ENCODE assay signal across 10 cellular contexts in the genomic region with DNA sequence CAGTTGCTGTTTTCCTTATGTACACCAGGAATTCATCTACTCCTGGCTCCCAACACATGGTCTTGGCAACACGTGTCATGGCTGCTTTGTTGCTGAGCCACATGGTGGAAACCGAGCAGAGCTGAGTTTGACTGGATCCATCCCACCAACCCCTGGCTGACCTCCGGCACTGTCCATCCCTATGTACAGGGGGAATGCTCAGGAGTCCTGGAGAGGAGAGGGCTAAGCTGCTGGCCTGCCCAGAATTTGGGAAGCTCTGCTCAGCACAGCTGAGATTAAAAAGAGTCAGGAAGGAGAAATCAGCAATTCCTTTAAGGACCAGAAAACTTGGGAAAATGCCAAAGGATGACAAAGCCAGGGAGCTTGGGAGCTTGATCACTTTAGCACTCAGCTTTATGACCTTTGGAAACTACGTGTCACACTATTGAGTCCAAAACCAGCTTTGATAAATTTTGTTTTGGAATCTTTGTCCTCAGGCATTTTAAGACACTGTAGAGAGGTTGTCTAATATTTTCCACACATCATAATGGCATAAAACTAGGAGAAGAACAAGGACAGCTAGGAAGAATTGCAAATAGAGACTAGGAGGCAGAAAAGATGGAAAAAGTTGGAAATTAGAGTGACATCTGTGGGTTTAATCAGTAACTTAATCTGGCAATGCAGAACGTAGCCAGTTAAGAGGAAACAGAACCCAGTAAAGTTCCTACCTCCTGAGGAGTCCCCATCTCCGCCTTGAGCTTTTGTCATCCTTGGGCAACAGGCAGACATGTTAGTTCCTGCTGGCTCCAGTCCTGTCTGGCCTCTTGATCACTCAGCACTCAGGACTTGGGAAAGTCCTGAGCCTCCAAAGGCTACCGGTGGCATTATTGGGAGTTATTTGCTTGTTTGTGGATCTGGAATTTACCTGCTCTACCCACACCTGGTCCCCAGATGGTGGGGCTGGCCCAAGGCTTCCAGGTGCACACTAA.
DNase-seq lines count a peak whose midpoint lies in the region; ATAC-seq and TF ChIP-seq lines count a peak whose summit lies in the region.
"Had no signal": no experiment of that assay in that cellular context is flagged by ENCODE, and none has a peak within 500 bp of the region (broad histone marks: within the 10 kb centered on the region; RNA-seq: fewer than 3 reads in every experiment).

No MANE protein-coding gene starts in this region.

- no peaks in the 10 kb centered on the region for H3K27me3 Mint-ChIP-seq in activated T-helper 17 cell treated with anti-CD3 and anti-CD28 coated beads, Interleukin-2, amount 50 U/mL, for 72 hours

- H3K36me3 Mint-ChIP-seq in activated T-helper 17 cell treated with anti-CD3 and anti-CD28 coated beads, Interleukin-2, amount 50 U/mL, for 72 hours (ENCODE audit: low read depth): no peaks in the 10 kb centered on the region

- peak; percentile 11 for DNase-seq in NCI-H82 (lab: John Stamatoyannopoulos, UW)
- DNase-seq in NCI-H82 treated with DMSO at 0.1 percent for 48 hours (lab: John Stamatoyannopoulos, UW; ENCODE audit: unreplicated experiment): no peak
- peak; percentile 78 to 81 for DNase-seq in cardiac fibroblast (ENCODE audit: low read depth in 2 of 2)
- peak; percentile 67 to 90 for DNase-seq in lower leg skin (ENCODE audit: low spot score in 2 of 2)
- DNase-seq in ureter (ENCODE audit: low spot score): peak; percentile 72
- no peak for DNase-seq in NCI-H2081 treated with DMSO at 0.1 percent for 48 hours (lab: John Stamatoyannopoulos, UW)
- DNase-seq: activated T-cell treated with anti-CD3 and anti-CD28 coated beads, Interleukin-2, amount 50 U/mL, for 4 hours; NCI-H1417 treated with DMSO at 0.1 percent for 48 hours had no signal

- no peak overlapping the region for H3K4me3 ChIP-seq in cardiac fibroblast (replicated peaks in 1 of 2; ENCODE audit: low read depth in 2 of 2, low read length in 2 of 2)
- no peak overlapping the region for H3K4me3 ChIP-seq in lower leg skin (ENCODE audit: low read depth, poor library complexity, severe bottlenecking)

- WGBS in lower leg skin, 2 donors: 22 to 28% methylated on average over 7 of the region's 7 CpGs

- H3K27ac Mint-ChIP-seq in activated T-helper 17 cell treated with anti-CD3 and anti-CD28 coated beads, Interleukin-2, amount 50 U/mL, for 72 hours: no peak overlapping the region

- no peak for TF ChIP-seq POLR2A in lower leg skin (IDR thresholded peaks at IDR 0.05)

- H3K4me1 Mint-ChIP-seq in activated T-helper 17 cell treated with anti-CD3 and anti-CD28 coated beads, Interleukin-2, amount 50 U/mL, for 72 hours: peaks cover 5% of the 10 kb centered on the region

- peaks cover 3% of the 10 kb centered on the region for H3K9me3 Mint-ChIP-seq in activated T-helper 17 cell treated with anti-CD3 and anti-CD28 coated beads, Interleukin-2, amount 50 U/mL, for 72 hours
- H3K9me3 Mint-ChIP-seq: activated T-cell treated with anti-CD3 and anti-CD28 coated beads, Interleukin-2, amount 50 U/mL, for 4 hours had no signal

- intact Hi-C loops in lower leg skin (cut with DNase I; ENCODE audit: low total_unique reads): no loop called here

- no peak for ATAC-seq in GM21528 (IDR thresholded peaks at IDR 0.05; ENCODE audit: low FRiP score, unreplicated experiment)
- ATAC-seq in activated T-helper 17 cell treated with anti-CD3 and anti-CD28 coated beads, Interleukin-2, amount 50 U/mL, for 72 hours (replicated peaks): no peak
- ATAC-seq: activated T-cell treated with anti-CD3 and anti-CD28 coated beads, Interleukin-2, amount 50 U/mL, for 4 hours had no signal

- no peak for TF ChIP-seq CTCF in cardiac fibroblast (IDR thresholded peaks at IDR 0.05; ENCODE audit: low read depth, low read length)
- no peak for TF ChIP-seq CTCF in lower leg skin (IDR thresholded peaks at IDR 0.05)

- no peak overlapping the region for H3K4me3 Mint-ChIP-seq in activated T-helper 17 cell treated with anti-CD3 and anti-CD28 coated beads, Interleukin-2, amount 50 U/mL, for 72 hours
- H3K4me3 Mint-ChIP-seq: activated T-cell treated with anti-CD3 and anti-CD28 coated beads, Interleukin-2, amount 50 U/mL, for 4 hours had no signal

Comparison
In these comparisons a context has a peak if more than half of its experiments do, and no peak if none do; other contexts are left out.
1. DNase-seq: peak in NCI-H82 (single experiment), cardiac fibroblast (2 of 2), lower leg skin (2 of 2) and ureter (single experiment); none in NCI-H82 treated with DMSO at 0.1 percent for 48 hours (single experiment) and NCI-H2081 treated with DMSO at 0.1 percent for 48 hours (single experiment).